In the genomic region with DNA sequence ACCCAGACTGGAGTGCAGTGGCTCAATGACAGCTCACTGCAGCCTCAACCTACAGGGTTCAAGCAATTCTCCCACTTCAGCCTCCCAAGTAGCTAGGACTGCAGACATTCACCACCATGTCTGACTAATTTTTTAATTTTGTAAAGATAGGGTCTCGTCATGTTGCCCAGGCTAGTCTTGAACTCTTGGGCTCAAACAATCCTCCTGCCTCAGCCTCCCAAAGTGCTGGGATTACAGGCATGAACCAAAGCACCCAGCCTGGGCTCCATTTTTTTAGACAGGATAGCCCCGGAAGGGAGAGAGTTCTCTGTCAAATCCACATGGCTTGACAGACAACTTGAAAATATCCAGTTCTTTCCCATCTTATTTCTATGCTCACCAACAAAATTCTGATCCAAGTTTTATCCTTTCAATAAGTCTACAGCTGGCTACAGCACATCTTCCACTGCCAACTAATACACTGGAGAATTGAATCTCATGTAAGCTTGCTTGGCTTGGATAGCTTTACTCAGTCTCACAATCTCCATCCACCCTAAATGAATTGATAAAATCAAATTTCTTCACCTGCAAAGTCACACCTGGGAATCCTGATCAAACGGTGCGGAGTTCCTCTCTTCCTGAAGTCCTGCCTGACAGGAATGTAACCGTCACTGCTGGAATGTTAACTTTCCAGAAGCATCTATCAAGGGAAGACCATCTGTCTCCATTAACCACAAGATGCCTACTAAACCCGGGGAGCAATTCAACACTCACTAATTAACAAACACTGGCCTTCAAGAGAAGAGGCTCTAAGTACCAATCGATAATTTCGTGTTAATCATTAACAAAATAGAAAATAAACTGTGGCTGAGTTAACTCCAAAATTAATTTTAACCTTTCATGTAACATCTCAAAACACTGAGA, we compare ENCODE assay signal across 2 cellular contexts.
TF ChIP-seq lines count a peak whose summit lies in the region.

No MANE protein-coding gene starts in this region.

TF ChIP-seq in liver, 16 proteins besides CTCF, POLR2A, EP300 and RAD21 (continued from another document):
- TF ChIP-seq HNF4A (conservative IDR thresholded peaks at IDR 0.05) = no peak
TF ChIP-seq in liver: peak in this region for 1.

TF ChIP-seq in GM12891, 5 proteins besides CTCF, POLR2A, EP300 and RAD21 (continued from another document):
- no peak for TF ChIP-seq SPI1 (IDR thresholded peaks at IDR 0.05; ENCODE audit: low read depth, low read length)
- no peak for TF ChIP-seq TAF1 (IDR thresholded peaks at IDR 0.05; ENCODE audit: low read depth, low read length)
- TF ChIP-seq POLR2AphosphoS5 (IDR thresholded peaks at IDR 0.05; ENCODE audit: low read depth, low read length) = no peak
- TF ChIP-seq POU2F2 (IDR thresholded peaks at IDR 0.05; ENCODE audit: low read depth, low read length) = no peak
